Comparison of ENCODE assay signal across 24 cellular contexts in the genomic region with DNA sequence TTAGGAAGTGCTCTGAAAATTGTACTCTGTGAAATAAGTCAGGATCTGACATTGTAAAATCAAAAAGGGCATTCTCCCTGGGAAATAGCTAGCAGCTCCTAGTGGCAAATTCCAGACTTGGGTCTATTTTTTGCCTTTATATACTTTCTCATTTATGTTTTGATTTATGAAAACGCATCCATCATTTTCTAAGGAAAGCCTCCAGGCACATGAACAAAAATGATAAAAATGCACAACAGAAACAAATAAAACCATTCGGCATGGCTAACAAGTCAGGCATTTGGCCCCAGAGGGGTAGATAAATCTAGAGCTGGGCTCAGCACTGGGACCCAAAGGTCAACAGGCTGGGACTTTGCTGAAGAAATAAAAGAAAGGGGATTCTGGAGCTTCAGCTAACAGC.
"Had no signal": no experiment of that assay in that cellular context is flagged by ENCODE, and none has a peak within 500 bp of the region (broad histone marks: within the 10 kb centered on the region; RNA-seq: fewer than 3 reads in every experiment).

No MANE protein-coding gene starts in this region.

- ATAC-seq: body of pancreas had no signal

- H3K9me3 ChIP-seq: adrenal gland, body of pancreas, left lung, lower lobe of right lung, spleen, suprapubic skin, tibial artery had no signal

- DNase-seq: activated CD4-positive, alpha-beta T cell treated with anti-CD3 and anti-CD28 coated beads for 4 hours; activated CD4-positive, alpha-beta T cell treated with anti-CD3 and anti-CD28 coated beads, Interleukin-2, amount 50 U/mL, for 4 hours; activated CD4-positive, CD25-positive, alpha-beta regulatory T cell; activated CD8-positive, alpha-beta memory T cell treated with anti-CD3 and anti-CD28 coated beads for 24 hours; activated effector memory CD4-positive, alpha-beta T cell treated with Interleukin-2 at 50 U/mL for 16 hours; activated naive CD4-positive, alpha-beta T cell treated with Interleukin-2 at 50 U/mL for 16 hours; adrenal gland; aorta; body of pancreas; cortex of kidney; foreskin fibroblast; left lung; lower lobe of right lung; mesenchymal stem cell; natural killer cell; posterior cingulate gyrus; right cardiac atrium; spleen; stimulated activated naive CD4-positive, alpha-beta T cell; tibial artery had no signal

- H3K9ac ChIP-seq: neural progenitor cell had no signal

- H3K27ac Mint-ChIP-seq: activated naive CD8-positive, alpha-beta T cell; natural killer cell; neural progenitor cell had no signal

- H3K9me3 Mint-ChIP-seq: natural killer cell had no signal

- H3K36me3 ChIP-seq: adrenal gland, cardiac muscle cell, left lung, lower lobe of right lung, neural progenitor cell, spleen, suprapubic skin, tibial artery had no signal

- H3K4me3 Mint-ChIP-seq: activated naive CD8-positive, alpha-beta T cell; natural killer cell; neural progenitor cell had no signal

- H3K27me3 Mint-ChIP-seq: activated naive CD8-positive, alpha-beta T cell had no signal

- H3K4me3 ChIP-seq: adrenal gland, body of pancreas, cardiac muscle cell, left lung, lower lobe of right lung, neural progenitor cell, spleen, suprapubic skin, tibial artery had no signal

- H3K27me3 ChIP-seq: adrenal gland, body of pancreas, cardiac muscle cell, left lung, neural progenitor cell, spleen, suprapubic skin had no signal

- H3K36me3 Mint-ChIP-seq: activated naive CD8-positive, alpha-beta T cell; natural killer cell; neural progenitor cell had no signal

- H3K4me1 ChIP-seq: adrenal gland, body of pancreas, lower lobe of right lung, neural progenitor cell had no signal
